In the genomic region with DNA sequence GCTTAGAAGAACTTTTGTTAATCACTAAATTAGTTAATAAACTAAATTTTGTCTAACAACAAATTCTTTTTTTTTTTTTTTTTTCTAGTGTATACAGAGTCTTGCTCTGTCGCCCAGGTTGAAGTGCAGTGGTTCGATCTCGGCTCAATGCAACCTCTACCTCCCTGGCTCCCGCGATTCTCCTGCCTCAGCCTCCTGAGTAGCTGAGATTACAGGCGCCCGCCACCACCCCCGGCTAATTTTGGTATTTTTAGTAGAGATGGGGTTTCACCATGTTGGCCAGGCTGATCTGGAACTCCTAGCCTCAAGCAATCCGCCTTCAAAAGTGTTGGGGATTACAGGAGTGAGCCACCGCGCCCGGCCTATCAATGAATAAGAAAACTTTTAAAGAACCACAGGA, we compare ENCODE assay signal across 8 cellular contexts. TPM values are rescaled to one million over a fixed set of nuclear protein-coding genes. Genes with fewer than 3 reads are reported as not detected.
A peak's percentile ranks its signal among the peaks of the same experiment; 100 is the strongest.
DNase-seq lines count a peak whose midpoint lies in the region; ATAC-seq and TF ChIP-seq lines count a peak whose summit lies in the region.

No MANE protein-coding gene starts in this region.

- no peaks in the 10 kb centered on the region for H3K9me3 ChIP-seq in left ventricle myocardium inferior (replicated peaks)

- H3K4me3 ChIP-seq in HFF-Myc (replicated peaks; ENCODE audit: low read depth, low read length) (peak overlapping the region; percentile 49; the same call in 1 of the 2 replicates), left ventricle myocardium inferior (peak overlapping the region; percentile 78)

- POLR2A ChIA-PET in activated B cell treated with CpG ODN at 0.5 μM for 24 hours (lab: Charles Lee): interaction anchor here (0.7 to 2.2 kb wide), 3 partner anchors 22 to 1376 kb away, joined by 3 to 24 read pairs (median 4); a partner anchor contains a TSS

- no peaks in the 10 kb centered on the region for H3K36me3 ChIP-seq in left ventricle myocardium inferior

- no peak for TF ChIP-seq CTCF in HFF-Myc (IDR thresholded peaks at IDR 0.05; ENCODE audit: low read depth, low read length, missing control alignments)
- no peak for TF ChIP-seq CTCF in activated B cell treated with CpG ODN at 0.5 μM for 24 hours (IDR thresholded peaks at IDR 0.05)
- TF ChIP-seq CTCF in left ventricle myocardium inferior (IDR thresholded peaks at IDR 0.05; ENCODE audit: borderline replicate concordance): no peak

- H3K4me1 ChIP-seq in left ventricle myocardium inferior: peaks cover 39% of the 10 kb centered on the region

- no peaks in the 10 kb centered on the region for H3K27me3 ChIP-seq in left ventricle myocardium inferior (ENCODE audit: low read depth)

- H3K9me3 Mint-ChIP-seq in activated B cell treated with CpG ODN at 0.5 μM for 24 hours: no peaks in the 10 kb centered on the region
- no peaks in the 10 kb centered on the region for H3K9me3 Mint-ChIP-seq in stimulated activated naive CD8-positive, alpha-beta T cell treated with anti-CD3 and anti-CD28 coated beads, Interleukin-15, amount 100 ng/mL, for 72 hours

- CTCF ChIA-PET in activated B cell treated with CpG ODN at 0.5 μM for 24 hours (lab: Charles Lee): interaction anchor here (0.6 to 2.8 kb wide), 4 partner anchors 14 to 41 kb away, joined by 3 to 11 read pairs (median 4); a partner anchor contains a TSS

- H3K27me3 Mint-ChIP-seq in activated B cell treated with CpG ODN at 0.5 μM for 24 hours: peaks cover 9% of the 10 kb centered on the region
- peaks cover 24% of the 10 kb centered on the region for H3K27me3 Mint-ChIP-seq in stimulated activated naive CD8-positive, alpha-beta T cell treated with anti-CD3 and anti-CD28 coated beads, Interleukin-15, amount 100 ng/mL, for 72 hours

- H3K4me3 Mint-ChIP-seq in activated B cell treated with CpG ODN at 0.5 μM for 24 hours: peak overlapping the region; percentile 94
- H3K4me3 Mint-ChIP-seq in stimulated activated naive CD8-positive, alpha-beta T cell treated with anti-CD3 and anti-CD28 coated beads, Interleukin-15, amount 100 ng/mL, for 72 hours: peak overlapping the region; percentile 52 to 93

- intact Hi-C loops in activated B cell treated with CpG ODN at 0.5 μM for 24 hours (cut with micrococcal nuclease): loop anchor here (1.0 to 10.0 kb wide), 2 partner anchors 22 to 1391 kb away; a partner anchor contains a TSS
- intact Hi-C loops in left ventricle myocardium inferior (cut with micrococcal nuclease): loop anchor here (5.0 kb wide), 1 partner anchor 43 kb away; no protein-coding TSS in a partner anchor

- H3K4me1 Mint-ChIP-seq in activated B cell treated with CpG ODN at 0.5 μM for 24 hours: peaks cover 20% of the 10 kb centered on the region
- peaks cover 35% of the 10 kb centered on the region for H3K4me1 Mint-ChIP-seq in stimulated activated naive CD8-positive, alpha-beta T cell treated with anti-CD3 and anti-CD28 coated beads, Interleukin-15, amount 100 ng/mL, for 72 hours

- no peak overlapping the region for H3K27ac Mint-ChIP-seq in activated B cell treated with CpG ODN at 0.5 μM for 24 hours
- H3K27ac Mint-ChIP-seq in stimulated activated naive CD8-positive, alpha-beta T cell treated with anti-CD3 and anti-CD28 coated beads, Interleukin-15, amount 100 ng/mL, for 72 hours: no peak overlapping the region

- ATAC-seq in activated B cell treated with CpG ODN at 0.5 μM for 24 hours (ENCODE audit: low read depth) (no peak), GM18858 (IDR thresholded peaks at IDR 0.05; ENCODE audit: unreplicated experiment) (no peak)
- ATAC-seq in stimulated activated naive CD8-positive, alpha-beta T cell treated with anti-CD3 and anti-CD28 coated beads, Interleukin-15, amount 100 ng/mL, for 72 hours: no peak

- H3K27ac ChIP-seq in left ventricle myocardium inferior (replicated peaks): peak overlapping the region; percentile 91

- DNase-seq in HFF-Myc (ENCODE audit: extremely low read depth, low read depth) (no peak), activated B cell treated with CpG ODN at 0.5 μM for 24 hours (no peak), left ventricle myocardium inferior (no peak), ureter (ENCODE audit: low spot score) (no peak), A172 (ENCODE audit: low spot score) (no peak), glomerular visceral epithelial cell (ENCODE audit: extremely low spot score) (no peak)
- DNase-seq in stimulated activated naive CD8-positive, alpha-beta T cell treated with anti-CD3 and anti-CD28 coated beads, Interleukin-15, amount 100 ng/mL, for 72 hours: no peak

- peaks cover 5% of the 10 kb centered on the region for H3K36me3 Mint-ChIP-seq in activated B cell treated with CpG ODN at 0.5 μM for 24 hours (ENCODE audit: low read depth)

RNA-seq across cellular contexts. Expression of a gene that starts 1.1 kb away (rescaled TPM):
- total RNA-seq in activated B cell treated with CpG ODN at 0.5 μM for 24 hours (0.11 and 0.15 TPM in 2 replicates), left ventricle myocardium inferior (0.38 TPM), ureter (1.6 TPM)
- total RNA-seq in A172 (2014; rRNA removed; shearing (Covaris generic)): 0.22 and 0.46 TPM in 2 replicates

RNA-seq across cellular contexts. Expression of a gene that starts 22.1 kb away (rescaled TPM):
- 54.3 and 63.8 TPM in 2 replicates for total RNA-seq in activated B cell treated with CpG ODN at 0.5 μM for 24 hours
- 378 TPM for total RNA-seq in left ventricle myocardium inferior
- 81.5 TPM for total RNA-seq in ureter
- total RNA-seq in A172 (2014; rRNA removed; shearing (Covaris generic)): 109 and 133 TPM in 2 replicates
